1 cellular context compared by ENCODE assay signal in genomic region chr15:98874773-98875172, GRCh38.
TF ChIP-seq lines count a peak whose summit lies in the region.

No MANE protein-coding gene starts in this region.

TF ChIP-seq in GM23338, 12 proteins besides CTCF, POLR2A, EP300 and RAD21 (continued from another document):
- no peak for TF ChIP-seq ETS1 (IDR thresholded peaks at IDR 0.05)
- TF ChIP-seq ZNF331 (CRISPR knock-in tag; IDR thresholded peaks at IDR 0.05; ENCODE audit: low read depth) = no peak
- no peak for TF ChIP-seq JUNB (IDR thresholded peaks at IDR 0.05; ENCODE audit: unreplicated experiment)
- no peak for TF ChIP-seq ZNF462 (CRISPR knock-in tag; IDR thresholded peaks at IDR 0.05)
- TF ChIP-seq STAT1 (IDR thresholded peaks at IDR 0.05; ENCODE audit: unreplicated experiment) = no peak
TF ChIP-seq in GM23338: peak in this region for 0.
